ENCODE assay signal across 8 cellular contexts in genomic region chr17:9402590-9403199, GRCh38.
A peak's percentile ranks its signal among the peaks of the same experiment; 100 is the strongest.
DNase-seq lines count a peak whose midpoint lies in the region; TF ChIP-seq lines count a peak whose summit lies in the region.

No MANE protein-coding gene starts in this region.

- DNase-seq in DMS114 treated with DMSO at 0.1 percent for 48 hours (lab: John Stamatoyannopoulos, UW; ENCODE audit: unreplicated experiment), result peak; percentile 15
- DNase-seq in HL-60 (ENCODE audit: low read depth in 1 of 2, low spot score in 1 of 2), result peak in 1 of 2 experiments; percentile 9
- peak; percentile 5 for DNase-seq in T-helper 2 cell treated with Interferon-gamma antibody and Interleukin-4, amounts not matched to agents 5 μg/mL and 100 μg/mL, for 36 hours (ENCODE audit: low spot score)
- DNase-seq in fibroblast of peridontal ligament (ENCODE audit: extremely low read depth), result peak; percentile 33
- peak; percentile 14 for DNase-seq in stimulated activated CD4-positive, alpha-beta T cell treated with anti-CD3 and anti-CD28 coated beads, Interleukin-1b, Interleukin-23, amount 100 ng/mL, for 48 hours
- DNase-seq in GM19238 (ENCODE audit: insufficient read length, low spot score), result no peak
- no peak for DNase-seq in stimulated activated naive CD4-positive, alpha-beta T cell treated with Interleukin-2 at 50 U/mL for 16 hours (lab: John Stamatoyannopoulos, UW)
- DNase-seq in NCI-H510A (lab: John Stamatoyannopoulos, UW), result no peak

- no peak overlapping the region for H3K27ac Mint-ChIP-seq in T-helper 2 cell treated with Interferon-gamma antibody and Interleukin-4, amounts not matched to agents 5 μg/mL and 100 μg/mL, for 36 hours

- no peaks in the 10 kb centered on the region for H3K36me3 Mint-ChIP-seq in T-helper 2 cell treated with Interferon-gamma antibody and Interleukin-4, amounts not matched to agents 5 μg/mL and 100 μg/mL, for 36 hours (ENCODE audit: low read depth)

- H3K27me3 ChIP-seq in HL-60 (ENCODE audit: insufficient read depth, poor library complexity, severe bottlenecking), result no peaks in the 10 kb centered on the region

- no peaks in the 10 kb centered on the region for H3K27me3 Mint-ChIP-seq in T-helper 2 cell treated with Interferon-gamma antibody and Interleukin-4, amounts not matched to agents 5 μg/mL and 100 μg/mL, for 36 hours (ENCODE audit: low read depth)

- no peaks in the 10 kb centered on the region for H3K4me1 Mint-ChIP-seq in T-helper 2 cell treated with Interferon-gamma antibody and Interleukin-4, amounts not matched to agents 5 μg/mL and 100 μg/mL, for 36 hours (ENCODE audit: low read depth)

- H3K27ac ChIP-seq in HL-60 (replicated peaks), result no peak overlapping the region

- no peak overlapping the region for H3K4me3 ChIP-seq in HL-60 (replicated peaks; ENCODE audit: insufficient read depth, low read length)

- H3K9me3 Mint-ChIP-seq in T-helper 2 cell treated with Interferon-gamma antibody and Interleukin-4, amounts not matched to agents 5 μg/mL and 100 μg/mL, for 36 hours, result no peaks in the 10 kb centered on the region

- peak; percentile 15 for TF ChIP-seq CTCF in HL-60 (IDR thresholded peaks at IDR 0.05; ENCODE audit: insufficient read depth, low read length)

- no peak overlapping the region for H3K4me3 Mint-ChIP-seq in T-helper 2 cell treated with Interferon-gamma antibody and Interleukin-4, amounts not matched to agents 5 μg/mL and 100 μg/mL, for 36 hours

Comparison
In these comparisons a context has a peak if more than half of its experiments do, and no peak if none do; other contexts are left out.
1. DNase-seq: peak in DMS114 treated with DMSO at 0.1 percent for 48 hours (single experiment), T-helper 2 cell treated with Interferon-gamma antibody and Interleukin-4, amounts not matched to agents 5 μg/mL and 100 μg/mL, for 36 hours (single experiment), fibroblast of peridontal ligament (single experiment) and stimulated activated CD4-positive, alpha-beta T cell treated with anti-CD3 and anti-CD28 coated beads, Interleukin-1b, Interleukin-23, amount 100 ng/mL, for 48 hours (single experiment); none in GM19238 (single experiment), stimulated activated naive CD4-positive, alpha-beta T cell treated with Interleukin-2 at 50 U/mL for 16 hours (single experiment) and NCI-H510A (single experiment).